Comparison of ENCODE assay signal across 1 cellular context in genomic region chr17:307295-307691, GRCh38.
TF ChIP-seq lines count a peak whose summit lies in the region.

No MANE protein-coding gene starts in this region.

TF ChIP-seq in H1, 55 proteins besides CTCF, POLR2A, EP300 and RAD21 (continued from another document):
- TF ChIP-seq SRF (IDR thresholded peaks at IDR 0.05; ENCODE audit: low read depth, low read length) (no peak), SP4 (IDR thresholded peaks at IDR 0.05; ENCODE audit: low read length) (no peak), HDAC2 (IDR thresholded peaks at IDR 0.05; ENCODE audit: borderline replicate concordance in 1 of 2, low read depth in 2 of 2, low read length in 2 of 2) (no peak)
